11 cellular contexts compared by ENCODE assay signal in genomic region chr1:108747898-108748297, GRCh38. TPM values are rescaled to one million over a fixed set of nuclear protein-coding genes. Genes with fewer than 3 reads are reported as not detected.
DNase-seq lines count a peak whose midpoint lies in the region; ATAC-seq and TF ChIP-seq lines count a peak whose summit lies in the region.
"Had no signal": no experiment of that assay in that cellular context is flagged by ENCODE, and none has a peak within 500 bp of the region (broad histone marks: within the 10 kb centered on the region; RNA-seq: fewer than 3 reads in every experiment).

No MANE protein-coding gene starts in this region.

- no peaks in the 10 kb centered on the region for H3K9me3 Mint-ChIP-seq in activated T-cell treated with anti-CD3 and anti-CD28 coated beads, Interleukin-2, amount 50 U/mL, for 72 hours
- H3K9me3 Mint-ChIP-seq in activated B cell treated with CpG ODN at 0.5 μM for 24 hours = no peaks in the 10 kb centered on the region

- no peak for DNase-seq in activated T-cell treated with anti-CD3 and anti-CD28 coated beads, Interleukin-2, amount 50 U/mL, for 72 hours
- DNase-seq in activated T-cell treated with anti-CD3 and anti-CD28 coated beads for 4 hours = no peak
- no peak for DNase-seq in activated B cell treated with CpG ODN at 0.5 μM for 24 hours
- DNase-seq in tibial nerve (ENCODE audit: low spot score in 2 of 2) = no peak
- no peak for DNase-seq in mucosa of descending colon
- DNase-seq in left colon = no peak

- peaks cover 48% of the 10 kb centered on the region for H3K4me1 Mint-ChIP-seq in activated T-cell treated with anti-CD3 and anti-CD28 coated beads, Interleukin-2, amount 50 U/mL, for 72 hours (ENCODE audit: low read depth)
- peaks cover 28% of the 10 kb centered on the region for H3K4me1 Mint-ChIP-seq in activated B cell treated with CpG ODN at 0.5 μM for 24 hours

- POLR2A ChIA-PET in activated B cell treated with CpG ODN at 0.5 μM for 24 hours (lab: Charles Lee) = interaction anchor here (0.7 kb wide), 1 partner anchor 56 kb away, joined by 3 read pairs; the partner anchor contains the start of gene PRPF38B

- H3K9me3 ChIP-seq in iPS-20b (ENCODE audit: insufficient read depth, low read depth, low read length) = no peaks in the 10 kb centered on the region
- H3K9me3 ChIP-seq in tibial nerve = no peaks in the 10 kb centered on the region
- no peaks in the 10 kb centered on the region for H3K9me3 ChIP-seq in mucosa of descending colon

- peak overlapping the region; percentile 77; the same call in 1 of the 2 replicates for H3K9ac ChIP-seq in iPS-20b (ENCODE audit: low read depth, low read length)

- H3K4me1 ChIP-seq in iPS-20b (ENCODE audit: insufficient read depth, low read length) (peaks cover 3% of the 10 kb centered on the region; the same call in 1 of the 2 replicates), tibial nerve (peaks cover 0 to 54% (median 7%) of the 10 kb centered on the region in 4 donors), mucosa of descending colon (ENCODE audit: low read depth) (no peaks in the 10 kb centered on the region)

- ATAC-seq in activated T-cell treated with anti-CD3 and anti-CD28 coated beads, Interleukin-2, amount 50 U/mL, for 72 hours (replicated peaks in 1 of 2) = no peak
- ATAC-seq in activated B cell treated with CpG ODN at 0.5 μM for 24 hours (ENCODE audit: low read depth) (no peak), mucosa of descending colon (no peak), GM19328 (IDR thresholded peaks at IDR 0.05; ENCODE audit: unreplicated experiment) (no peak), left colon (no peak)

- peaks cover 16% of the 10 kb centered on the region for H3K36me3 ChIP-seq in iPS-20b (ENCODE audit: insufficient read depth, low read depth, low read length)
- peaks cover 0 to 7% (median 0%) of the 10 kb centered on the region in 3 donors for H3K36me3 ChIP-seq in tibial nerve
- no peaks in the 10 kb centered on the region for H3K36me3 ChIP-seq in mucosa of descending colon (ENCODE audit: low read depth)

- CTCF ChIA-PET in activated B cell treated with CpG ODN at 0.5 μM for 24 hours (lab: Charles Lee) = no interaction called here

- no peak for TF ChIP-seq EP300 in tibial nerve (IDR thresholded peaks at IDR 0.05)

- intact Hi-C loops in activated B cell treated with CpG ODN at 0.5 μM for 24 hours (cut with micrococcal nuclease) (loop anchor here (2.0 to 5.0 kb wide), 5 partner anchors 365 to 1591 kb away; partner anchors contain the start of genes RBM15 and SARS1), mucosa of descending colon (cut with DNase I, micrococcal nuclease) (no loop called here), left colon (cut with DNase I, micrococcal nuclease) (no loop called here)

- peaks cover 9% of the 10 kb centered on the region for H3K27me3 ChIP-seq in iPS-20b (ENCODE audit: insufficient read depth, low read length)
- no peaks in the 10 kb centered on the region for H3K27me3 ChIP-seq in tibial nerve

- H3K4me3 Mint-ChIP-seq in activated T-cell treated with anti-CD3 and anti-CD28 coated beads, Interleukin-2, amount 50 U/mL, for 72 hours = peak overlapping the region; percentile 32 to 68
- H3K4me3 Mint-ChIP-seq in activated B cell treated with CpG ODN at 0.5 μM for 24 hours = peak overlapping the region; percentile 32

- TF ChIP-seq CTCF in activated B cell treated with CpG ODN at 0.5 μM for 24 hours (IDR thresholded peaks at IDR 0.05) (no peak), tibial nerve (IDR thresholded peaks at IDR 0.05) (no peak), mucosa of descending colon (IDR thresholded peaks at IDR 0.05) (no peak)

- H3K27ac ChIP-seq in iPS-20b (ENCODE audit: low read length) (no peak overlapping the region), tibial nerve (peak overlapping the region in 3 of 4 donors; percentile 90 to 100 (median 98))

- H3K27ac Mint-ChIP-seq in activated T-cell treated with anti-CD3 and anti-CD28 coated beads, Interleukin-2, amount 50 U/mL, for 72 hours = peak overlapping the region; percentile 33
- H3K27ac Mint-ChIP-seq in activated B cell treated with CpG ODN at 0.5 μM for 24 hours = no peak overlapping the region

- peaks cover 6 to 10% of the 10 kb centered on the region in 2 donors for H3K36me3 Mint-ChIP-seq in activated T-cell treated with anti-CD3 and anti-CD28 coated beads, Interleukin-2, amount 50 U/mL, for 72 hours (ENCODE audit: insufficient read depth in 2 of 2)
- peaks cover 21% of the 10 kb centered on the region for H3K36me3 Mint-ChIP-seq in activated B cell treated with CpG ODN at 0.5 μM for 24 hours (ENCODE audit: low read depth)

- no peak for TF ChIP-seq POLR2A in tibial nerve (IDR thresholded peaks at IDR 0.05)

- H3K4me3 ChIP-seq in iPS-20b (ENCODE audit: low read length) (peak overlapping the region; percentile 80), tibial nerve (peak overlapping the region in 1 of 4 donors; percentile 96), mucosa of descending colon (no peak overlapping the region)

- WGBS in tibial nerve, 2 donors = 76 to 79% methylated on average over 3 of the region's 3 CpGs

- H3K27me3 Mint-ChIP-seq in activated T-cell treated with anti-CD3 and anti-CD28 coated beads, Interleukin-2, amount 50 U/mL, for 72 hours (ENCODE audit: low read depth) = no peaks in the 10 kb centered on the region
- no peaks in the 10 kb centered on the region for H3K27me3 Mint-ChIP-seq in activated B cell treated with CpG ODN at 0.5 μM for 24 hours

RNA-seq across cellular contexts. Expression of gene STXBP3, which starts 1.4 kb away (rescaled TPM):
- total RNA-seq in activated T-cell treated with anti-CD3 and anti-CD28 coated beads, Interleukin-2, amount 50 U/mL, for 72 hours = 10 to 100 TPM; 45.0 to 45.5 TPM
- 46.4 and 50.2 TPM in 2 replicates for total RNA-seq in activated B cell treated with CpG ODN at 0.5 μM for 24 hours
- total RNA-seq in tibial nerve = 10 to 100 TPM; 51.0 to 75.8 (median 68.9) TPM
- total RNA-seq in mucosa of descending colon = 10 to 100 TPM; 50.8 to 71.4 (median 66.1) TPM
- 10 to 100 TPM; 59.0 to 75.5 TPM for total RNA-seq in left colon

RNA-seq across cellular contexts. Expression of gene FNDC7, which starts 35.2 kb away (rescaled TPM):
- under 1 TPM; 0.14 to 0.26 TPM for total RNA-seq in activated T-cell treated with anti-CD3 and anti-CD28 coated beads, Interleukin-2, amount 50 U/mL, for 72 hours
- not detected in 2 replicates for total RNA-seq in activated B cell treated with CpG ODN at 0.5 μM for 24 hours
- not detected for total RNA-seq in tibial nerve
- total RNA-seq in mucosa of descending colon = not detected
- not detected for total RNA-seq in left colon
- total RNA-seq: dermis blood vessel endothelial cell, HT-29, urinary bladder had no signal

RNA-seq across cellular contexts. Expression of gene PRPF38B, which starts 55.8 kb away (rescaled TPM):
- total RNA-seq in activated T-cell treated with anti-CD3 and anti-CD28 coated beads, Interleukin-2, amount 50 U/mL, for 72 hours = 10 to 100 TPM; 86.3 to 87.4 TPM
- total RNA-seq in activated B cell treated with CpG ODN at 0.5 μM for 24 hours = 77.3 and 88.1 TPM in 2 replicates
- total RNA-seq in tibial nerve = 10 to 100 TPM; 25.7 to 34.1 (median 29.3) TPM
- 10 to 100 TPM; 32.8 to 38.3 (median 38.2) TPM for total RNA-seq in mucosa of descending colon
- total RNA-seq in left colon = 10 to 100 TPM; 25.5 to 31.0 TPM
